In the genomic region with DNA sequence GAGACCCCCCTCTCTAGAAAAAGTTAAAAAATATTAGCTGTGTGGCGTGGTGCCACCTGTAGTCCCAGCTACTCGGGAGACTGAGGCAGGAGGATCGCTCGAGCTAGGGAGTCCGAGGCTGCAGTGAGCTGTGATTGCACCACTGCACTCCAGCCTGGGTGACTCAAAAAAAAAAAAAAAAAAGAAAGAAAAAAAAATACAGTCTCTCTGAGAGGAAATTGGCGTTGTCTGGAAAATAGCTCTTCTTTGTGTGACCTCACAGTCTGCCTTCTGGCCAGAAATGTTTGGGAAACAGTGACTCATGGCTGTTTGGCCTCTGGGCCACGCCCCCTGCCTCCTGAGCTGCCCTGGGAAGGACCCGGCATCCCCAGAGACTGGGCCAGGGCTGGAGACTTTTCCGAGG, we compare ENCODE assay signal across 1 cellular context.
TF ChIP-seq lines count a peak whose summit lies in the region.

No MANE protein-coding gene starts in this region.

TF ChIP-seq in HEK293, 187 proteins besides CTCF, POLR2A, EP300 and RAD21 (continued from another document and continues in another):
- peak; percentile 53; the same call in 1 of the 2 replicates for TF ChIP-seq ZNF639 (tag by site-specific recombination; IDR thresholded peaks at IDR 0.05)
- TF ChIP-seq ZNF645 (tag by site-specific recombination; IDR thresholded peaks at IDR 0.05): no peak
- no peak for TF ChIP-seq ZNF214 (tag by site-specific recombination; IDR thresholded peaks at IDR 0.05; ENCODE audit: borderline replicate concordance)
- TF ChIP-seq ZNF138 (tag by site-specific recombination; IDR thresholded peaks at IDR 0.05; ENCODE audit: borderline replicate concordance): no peak
- TF ChIP-seq PRDM1 (tag by site-specific recombination; IDR thresholded peaks at IDR 0.05): peak; percentile 61; the same call in 1 of the 2 replicates
- no peak for TF ChIP-seq ZNF785 (tag by site-specific recombination; IDR thresholded peaks at IDR 0.05)
- TF ChIP-seq ZNF433 (tag by site-specific recombination; IDR thresholded peaks at IDR 0.05; ENCODE audit: low read depth): no peak
- TF ChIP-seq ZNF140 (tag by site-specific recombination; IDR thresholded peaks at IDR 0.05): no peak
- TF ChIP-seq ZNF391 (tag by site-specific recombination; IDR thresholded peaks at IDR 0.05; ENCODE audit: borderline replicate concordance, low read depth): no peak
- TF ChIP-seq ZNF239 (tag by site-specific recombination; IDR thresholded peaks at IDR 0.05): no peak
- no peak for TF ChIP-seq PBX3 (CRISPR knock-in tag; IDR thresholded peaks at IDR 0.05)
- TF ChIP-seq KLF8 (tag by site-specific recombination; IDR thresholded peaks at IDR 0.05): 0 out of 2 replicates have a peak, but pooled peaks have one; percentile 72
- TF ChIP-seq ZNF175 (tag by site-specific recombination; IDR thresholded peaks at IDR 0.05): no peak
- TF ChIP-seq ZNF426 (tag by site-specific recombination; IDR thresholded peaks at IDR 0.05): no peak
- TF ChIP-seq, protein P1, sequence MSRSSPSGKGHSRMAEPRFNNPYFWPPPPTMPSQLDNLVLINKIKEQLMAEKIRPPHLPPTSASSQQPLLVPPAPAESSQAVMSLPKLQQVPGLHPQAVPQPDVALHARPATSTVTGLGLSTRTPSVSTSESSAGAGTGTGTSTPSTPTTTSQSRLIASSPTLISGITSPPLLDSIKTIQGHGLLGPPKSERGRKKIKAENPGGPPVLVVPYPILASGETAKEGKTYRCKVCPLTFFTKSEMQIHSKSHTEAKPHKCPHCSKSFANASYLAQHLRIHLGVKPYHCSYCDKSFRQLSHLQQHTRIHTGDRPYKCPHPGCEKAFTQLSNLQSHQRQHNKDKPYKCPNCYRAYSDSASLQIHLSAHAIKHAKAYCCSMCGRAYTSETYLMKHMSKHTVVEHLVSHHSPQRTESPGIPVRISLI (tag by site-specific recombination; IDR thresholded peaks at IDR 0.05): peak; percentile 93
- TF ChIP-seq ZNF560 (tag by site-specific recombination; IDR thresholded peaks at IDR 0.05; ENCODE audit: borderline replicate concordance): no peak
- TF ChIP-seq ZNF610 (tag by site-specific recombination; IDR thresholded peaks at IDR 0.05; ENCODE audit: borderline replicate concordance): no peak
- peak; percentile 42; the same call in 1 of the 2 replicates for TF ChIP-seq IKZF3 (tag by site-specific recombination; IDR thresholded peaks at IDR 0.05)
- peak; percentile 70; the same call in 1 of the 2 replicates for TF ChIP-seq ZNF600 (tag by site-specific recombination; IDR thresholded peaks at IDR 0.05)
- TF ChIP-seq SP3 (tag by site-specific recombination; IDR thresholded peaks at IDR 0.05): peak; percentile 34
- TF ChIP-seq WT1 (tag by site-specific recombination; IDR thresholded peaks at IDR 0.05): no peak
- no peak for TF ChIP-seq ZNF654 (tag by site-specific recombination; IDR thresholded peaks at IDR 0.05; ENCODE audit: low read depth)
- no peak for TF ChIP-seq GLIS2 (tag by site-specific recombination; IDR thresholded peaks at IDR 0.05)
- TF ChIP-seq ZNF341 (tag by site-specific recombination; IDR thresholded peaks at IDR 0.05; ENCODE audit: low read depth): 0 out of 2 replicates have a peak, but pooled peaks have one; percentile 25
- no peak for TF ChIP-seq PRDM4 (tag by site-specific recombination; IDR thresholded peaks at IDR 0.05)
- TF ChIP-seq ZNF335 (tag by site-specific recombination; conservative IDR thresholded peaks at IDR 0.05): peak; percentile 46; the same call in 1 of the 2 replicates
- TF ChIP-seq ZNF133 (tag by site-specific recombination; IDR thresholded peaks at IDR 0.05): no peak
- TF ChIP-seq, protein P2, sequence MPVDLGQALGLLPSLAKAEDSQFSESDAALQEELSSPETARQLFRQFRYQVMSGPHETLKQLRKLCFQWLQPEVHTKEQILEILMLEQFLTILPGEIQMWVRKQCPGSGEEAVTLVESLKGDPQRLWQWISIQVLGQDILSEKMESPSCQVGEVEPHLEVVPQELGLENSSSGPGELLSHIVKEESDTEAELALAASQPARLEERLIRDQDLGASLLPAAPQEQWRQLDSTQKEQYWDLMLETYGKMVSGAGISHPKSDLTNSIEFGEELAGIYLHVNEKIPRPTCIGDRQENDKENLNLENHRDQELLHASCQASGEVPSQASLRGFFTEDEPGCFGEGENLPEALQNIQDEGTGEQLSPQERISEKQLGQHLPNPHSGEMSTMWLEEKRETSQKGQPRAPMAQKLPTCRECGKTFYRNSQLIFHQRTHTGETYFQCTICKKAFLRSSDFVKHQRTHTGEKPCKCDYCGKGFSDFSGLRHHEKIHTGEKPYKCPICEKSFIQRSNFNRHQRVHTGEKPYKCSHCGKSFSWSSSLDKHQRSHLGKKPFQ (tag by site-specific recombination; IDR thresholded peaks at IDR 0.05): no peak
- no peak for TF ChIP-seq ZFP69B (tag by site-specific recombination; IDR thresholded peaks at IDR 0.05)
- no peak for TF ChIP-seq ZNF416 (tag by site-specific recombination; IDR thresholded peaks at IDR 0.05)
- peak; percentile 29; the same call in 1 of the 2 replicates for TF ChIP-seq ZXDB (tag by site-specific recombination; IDR thresholded peaks at IDR 0.05)
- 0 out of 2 replicates have a peak, but pooled peaks have one; percentile 48 for TF ChIP-seq ZNF24 (tag by site-specific recombination; IDR thresholded peaks at IDR 0.05)
- TF ChIP-seq, protein P3, sequence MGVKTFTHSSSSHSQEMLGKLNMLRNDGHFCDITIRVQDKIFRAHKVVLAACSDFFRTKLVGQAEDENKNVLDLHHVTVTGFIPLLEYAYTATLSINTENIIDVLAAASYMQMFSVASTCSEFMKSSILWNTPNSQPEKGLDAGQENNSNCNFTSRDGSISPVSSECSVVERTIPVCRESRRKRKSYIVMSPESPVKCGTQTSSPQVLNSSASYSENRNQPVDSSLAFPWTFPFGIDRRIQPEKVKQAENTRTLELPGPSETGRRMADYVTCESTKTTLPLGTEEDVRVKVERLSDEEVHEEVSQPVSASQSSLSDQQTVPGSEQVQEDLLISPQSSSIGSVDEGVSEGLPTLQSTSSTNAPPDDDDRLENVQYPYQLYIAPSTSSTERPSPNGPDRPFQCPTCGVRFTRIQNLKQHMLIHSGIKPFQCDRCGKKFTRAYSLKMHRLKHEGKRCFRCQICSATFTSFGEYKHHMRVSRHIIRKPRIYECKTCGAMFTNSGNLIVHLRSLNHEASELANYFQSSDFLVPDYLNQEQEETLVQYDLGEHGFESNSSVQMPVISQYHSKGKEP (tag by site-specific recombination; IDR thresholded peaks at IDR 0.05): no peak
- TF ChIP-seq SP7 (tag by site-specific recombination; IDR thresholded peaks at IDR 0.05): peak; percentile 73
- TF ChIP-seq KLF10 (tag by site-specific recombination; IDR thresholded peaks at IDR 0.05): peak; percentile 73
- peak; percentile 44; the same call in 1 of the 2 replicates for TF ChIP-seq ZNF558 (tag by site-specific recombination; IDR thresholded peaks at IDR 0.05)
- TF ChIP-seq ZNF776 (tag by site-specific recombination; IDR thresholded peaks at IDR 0.05; ENCODE audit: borderline replicate concordance): no peak
- TF ChIP-seq ATF2 (tag by site-specific recombination; IDR thresholded peaks at IDR 0.05; ENCODE audit: low read depth): peak; percentile 55
- TF ChIP-seq ZNF23 (tag by site-specific recombination; IDR thresholded peaks at IDR 0.05; ENCODE audit: borderline replicate concordance): no peak
- no peak for TF ChIP-seq ZNF548 (tag by site-specific recombination; IDR thresholded peaks at IDR 0.05)
- TF ChIP-seq ZBTB20 (tag by site-specific recombination; IDR thresholded peaks at IDR 0.05): no peak
- no peak for TF ChIP-seq FEZF1 (tag by site-specific recombination; IDR thresholded peaks at IDR 0.05)
- no peak for TF ChIP-seq YY1 (tag by site-specific recombination; IDR thresholded peaks at IDR 0.05)
- TF ChIP-seq, protein P4, sequence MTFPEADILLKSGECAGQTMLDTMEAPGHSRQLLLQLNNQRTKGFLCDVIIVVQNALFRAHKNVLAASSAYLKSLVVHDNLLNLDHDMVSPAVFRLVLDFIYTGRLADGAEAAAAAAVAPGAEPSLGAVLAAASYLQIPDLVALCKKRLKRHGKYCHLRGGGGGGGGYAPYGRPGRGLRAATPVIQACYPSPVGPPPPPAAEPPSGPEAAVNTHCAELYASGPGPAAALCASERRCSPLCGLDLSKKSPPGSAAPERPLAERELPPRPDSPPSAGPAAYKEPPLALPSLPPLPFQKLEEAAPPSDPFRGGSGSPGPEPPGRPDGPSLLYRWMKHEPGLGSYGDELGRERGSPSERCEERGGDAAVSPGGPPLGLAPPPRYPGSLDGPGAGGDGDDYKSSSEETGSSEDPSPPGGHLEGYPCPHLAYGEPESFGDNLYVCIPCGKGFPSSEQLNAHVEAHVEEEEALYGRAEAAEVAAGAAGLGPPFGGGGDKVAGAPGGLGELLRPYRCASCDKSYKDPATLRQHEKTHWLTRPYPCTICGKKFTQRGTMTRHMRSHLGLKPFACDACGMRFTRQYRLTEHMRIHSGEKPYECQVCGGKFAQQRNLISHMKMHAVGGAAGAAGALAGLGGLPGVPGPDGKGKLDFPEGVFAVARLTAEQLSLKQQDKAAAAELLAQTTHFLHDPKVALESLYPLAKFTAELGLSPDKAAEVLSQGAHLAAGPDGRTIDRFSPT (tag by site-specific recombination; IDR thresholded peaks at IDR 0.05): peak; percentile 67
- TF ChIP-seq REPIN1 (tag by site-specific recombination; IDR thresholded peaks at IDR 0.05; ENCODE audit: low read depth): no peak
- TF ChIP-seq SCRT1 (tag by site-specific recombination; IDR thresholded peaks at IDR 0.05; ENCODE audit: borderline replicate concordance): no peak
- TF ChIP-seq ZNF521 (tag by site-specific recombination; IDR thresholded peaks at IDR 0.05): no peak
- TF ChIP-seq ZNF660 (tag by site-specific recombination; IDR thresholded peaks at IDR 0.05): no peak
- no peak for TF ChIP-seq ZNF561 (tag by site-specific recombination; IDR thresholded peaks at IDR 0.05; ENCODE audit: borderline replicate concordance)
- no peak for TF ChIP-seq ZNF701 (tag by site-specific recombination; IDR thresholded peaks at IDR 0.05)
